Comparison of ENCODE assay signal across 9 cellular contexts in the genomic region with DNA sequence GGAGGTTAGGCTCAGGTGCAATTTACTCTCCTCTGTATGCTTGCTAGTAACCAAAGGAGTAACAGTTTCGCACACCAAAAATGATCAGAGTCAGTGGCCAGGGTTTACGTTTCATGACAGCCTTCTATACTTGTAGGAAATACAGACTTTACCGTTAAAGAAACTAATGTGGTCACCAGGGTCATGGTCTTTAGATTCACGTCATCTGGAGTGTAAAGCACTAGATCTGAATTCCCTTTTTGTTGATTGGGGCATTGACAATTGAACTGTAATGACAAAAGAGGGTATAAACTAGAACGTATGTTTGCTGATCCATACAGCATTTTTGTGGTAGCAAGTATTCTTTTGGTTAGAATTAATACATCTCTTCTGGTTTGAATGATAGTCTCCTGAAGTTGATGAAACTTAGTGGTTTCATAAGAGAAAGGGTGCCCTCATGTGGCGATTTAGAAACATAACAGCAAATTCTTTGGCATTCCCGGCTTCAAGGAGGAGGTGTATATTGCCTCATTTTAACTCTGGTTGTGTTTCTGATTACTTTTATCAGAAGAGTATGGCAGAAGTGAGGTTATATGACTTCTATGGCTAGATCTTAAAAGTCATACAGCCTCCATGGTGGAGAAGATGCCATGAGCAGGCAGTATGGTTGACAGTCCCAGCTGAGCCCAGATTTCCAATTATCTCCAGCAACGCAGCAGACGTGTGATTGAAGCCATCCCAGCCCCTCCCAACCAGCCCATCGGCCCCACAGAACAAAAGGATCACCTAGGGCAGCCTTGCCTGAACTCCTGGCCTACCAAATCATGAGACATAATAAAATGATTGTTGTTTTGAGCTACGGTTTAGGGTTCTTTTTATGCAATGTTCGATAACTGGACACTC. TPM values are rescaled to one million over a fixed set of nuclear protein-coding genes. Genes with fewer than 3 reads are reported as not detected.
DNase-seq lines count a peak whose midpoint lies in the region; ATAC-seq, FAIRE-seq and TF ChIP-seq lines count a peak whose summit lies in the region.
"Had no signal": no experiment of that assay in that cellular context is flagged by ENCODE, and none has a peak within 500 bp of the region (broad histone marks: within the 10 kb centered on the region; RNA-seq: fewer than 3 reads in every experiment).

No MANE protein-coding gene starts in this region.

- H3K9me3 Mint-ChIP-seq in astrocyte (ENCODE audit: unreplicated experiment) = no peaks in the 10 kb centered on the region
- H3K9me3 Mint-ChIP-seq: IgD-negative memory B cell had no signal

- H3K27ac Mint-ChIP-seq in astrocyte (ENCODE audit: unreplicated experiment) = peak overlapping the region; percentile 23

- H3K9me2 ChIP-seq in PC-3 (replicated peaks; ENCODE audit: low read length) = no peaks in the 10 kb centered on the region

- peaks cover 8% of the 10 kb centered on the region for H3K4me1 Mint-ChIP-seq in astrocyte (ENCODE audit: low read depth, unreplicated experiment)

- H3K36me3 ChIP-seq in HAP-1 (replicated peaks) (no peaks in the 10 kb centered on the region), PC-3 (ENCODE audit: low read depth, low read length) (no peaks in the 10 kb centered on the region), astrocyte (ENCODE audit: insufficient read depth, low read length) (no peaks in the 10 kb centered on the region)

- H2AFZ ChIP-seq in PC-3 (ENCODE audit: low read length) (peak overlapping the region; percentile 48), astrocyte (ENCODE audit: low read depth, low read length) (peak overlapping the region; percentile 38)

- H4K20me1 ChIP-seq in PC-3 (ENCODE audit: low read length) = no peaks in the 10 kb centered on the region
- H4K20me1 ChIP-seq in astrocyte (ENCODE audit: insufficient read depth, low read length) = no peaks in the 10 kb centered on the region

- FAIRE-seq in astrocyte (lab: Jason Lieb, UNC) = peak; percentile 75

- H3K27me3 ChIP-seq in HAP-1 (ENCODE audit: low read depth) = peaks cover 13% of the 10 kb centered on the region
- H3K27me3 ChIP-seq in PC-3 (ENCODE audit: low read length) = no peaks in the 10 kb centered on the region
- H3K27me3 ChIP-seq in astrocyte (ENCODE audit: insufficient read depth, low read length) = no peaks in the 10 kb centered on the region

- H3K79me2 ChIP-seq in PC-3 (ENCODE audit: low read length) (no peaks in the 10 kb centered on the region), astrocyte (ENCODE audit: insufficient read depth, low read length) (no peaks in the 10 kb centered on the region)

- H3K27ac ChIP-seq in PC-3 (ENCODE audit: low read length) (peak overlapping the region; percentile 53; the same call in 1 of the 2 replicates), astrocyte (ENCODE audit: low read depth, low read length) (no peak overlapping the region)

- ATAC-seq in PC-3 (peak; percentile 41), sciatic nerve (peak; percentile 90)

- DNase-seq in 8988T = peak; percentile 25
- DNase-seq in GM04503 (ENCODE audit: low read depth) = peak; percentile 38
- DNase-seq in HAP-1 (ENCODE audit: low spot score in 2 of 2) = peak; percentile 58 to 81
- DNase-seq in LHCN-M2 (ENCODE audit: low read depth) = peak; percentile 80
- DNase-seq in PC-3 = peak; percentile 95
- peak; percentile 74 for DNase-seq in astrocyte (ENCODE audit: low read depth)
- peak; percentile 44 for DNase-seq in hepatic stellate cell (ENCODE audit: low spot score)
- DNase-seq in sciatic nerve (ENCODE audit: low spot score) = no peak

- no peaks in the 10 kb centered on the region for H3K36me3 Mint-ChIP-seq in astrocyte (ENCODE audit: low read depth, unreplicated experiment)
- H3K36me3 Mint-ChIP-seq: IgD-negative memory B cell had no signal

- intact Hi-C loops in PC-3 (cut with micrococcal nuclease) (loop anchor here (1.0 to 5.0 kb wide), 9 partner anchors 44 to 643 kb away; partner anchors contain the start of gene BIRC2), sciatic nerve (cut with DNase I) (loop anchor here (10.0 kb wide), 1 partner anchor 151 kb away; the partner anchor contains the start of gene BIRC2)

- POLR2A ChIA-PET in PC-3 (lab: Charles Lee; ENCODE audit: unreplicated experiment) = interaction anchor here (0.6 kb wide), 1 partner anchor 146 kb away, joined by 5 read pairs; no protein-coding TSS in a partner anchor

- peaks cover 3% of the 10 kb centered on the region for H3F3A ChIP-seq in PC-3 (ENCODE audit: low read length, unreplicated experiment)

- no peaks in the 10 kb centered on the region for H3K27me3 Mint-ChIP-seq in astrocyte (ENCODE audit: low read depth, unreplicated experiment)

- peak; percentile 95 for TF ChIP-seq CTCF in PC-3 (conservative IDR thresholded peaks at IDR 0.05; ENCODE audit: low read depth, low read length)
- TF ChIP-seq CTCF in astrocyte (IDR thresholded peaks at IDR 0.05; ENCODE audit: insufficient read depth, low read depth, low read length) = peak; percentile 79

- H3K4me1 ChIP-seq in HAP-1 = no peaks in the 10 kb centered on the region
- peaks cover 21% of the 10 kb centered on the region for H3K4me1 ChIP-seq in PC-3 (ENCODE audit: insufficient read depth, low read length)
- no peaks in the 10 kb centered on the region for H3K4me1 ChIP-seq in astrocyte (ENCODE audit: insufficient read depth, low read length)

- in situ Hi-C loops in HAP-1 (cut with MboI; ENCODE audit: low sequenced_read_pairs) = loop anchor here (5.0 to 10.0 kb wide), 2 partner anchors 153 to 211 kb away; no protein-coding TSS in a partner anchor

- H3K9ac ChIP-seq in PC-3 (ENCODE audit: low read length) (no peak overlapping the region), astrocyte (ENCODE audit: low read length) (peak overlapping the region; percentile 11)

- BruUV-seq in PC-3 (replicated peaks; lab: Mats Ljungman, UMichigan) = no TSS peak

- peak overlapping the region; percentile 47 for H3K4me2 ChIP-seq in PC-3 (ENCODE audit: low read length)
- H3K4me2 ChIP-seq in astrocyte (ENCODE audit: low read length) = peak overlapping the region; percentile 17

- no peak overlapping the region for H3K4me3 Mint-ChIP-seq in astrocyte (ENCODE audit: unreplicated experiment)
- H3K4me3 Mint-ChIP-seq: IgD-negative memory B cell had no signal

- H3K9me3 ChIP-seq in HAP-1 (no peaks in the 10 kb centered on the region), PC-3 (ENCODE audit: low read length) (no peaks in the 10 kb centered on the region), astrocyte (ENCODE audit: insufficient read depth, low read depth, low read length) (no peaks in the 10 kb centered on the region)

- CTCF ChIA-PET in PC-3 (lab: Charles Lee) = interaction anchor here (1.2 kb wide), 1 partner anchor 117 kb away, joined by 5 read pairs; no protein-coding TSS in a partner anchor

- H3K4me3 ChIP-seq in HAP-1 = no peak overlapping the region
- H3K4me3 ChIP-seq in PC-3 (ENCODE audit: low read length) = no peak overlapping the region
- no peak overlapping the region for H3K4me3 ChIP-seq in astrocyte (ENCODE audit: insufficient read depth, low read depth, low read length)

RNA-seq across cellular contexts. Expression of gene MMP7, which starts 35.1 kb away (rescaled TPM):
- 1.3 and 1.4 TPM in 2 replicates for total RNA-seq in LHCN-M2 (2014; rRNA removed)
- 0.17 TPM for polyA plus RNA-seq in LHCN-M2 (2012)
- 0.18 TPM in 1 of 2 replicates, not detected in the other for total RNA-seq in PC-3 (2014; rRNA removed)
- total RNA-seq in astrocyte = 2.6 and 8.4 TPM in 2 replicates
- not detected for total RNA-seq in sciatic nerve
- polyA plus RNA-seq: IgD-negative memory B cell had no signal

RNA-seq across cellular contexts. Expression of gene TMEM123, which starts 42.8 kb away (rescaled TPM):
- total RNA-seq in LHCN-M2 (2014; rRNA removed) (132 and 149 TPM in 2 replicates), PC-3 (2014; rRNA removed) (136 and 163 TPM in 2 replicates), astrocyte (218 and 234 TPM in 2 replicates), sciatic nerve (191 TPM)
- 66.7 TPM for polyA plus RNA-seq in LHCN-M2 (2012)
